26 cellular contexts compared by ENCODE assay signal in genomic region chr11:110172666-110173065, GRCh38.
DNase-seq lines count a peak whose midpoint lies in the region; ATAC-seq, FAIRE-seq and TF ChIP-seq lines count a peak whose summit lies in the region.
"Had no signal": no experiment of that assay in that cellular context is flagged by ENCODE, and none has a peak within 500 bp of the region (broad histone marks: within the 10 kb centered on the region; RNA-seq: fewer than 3 reads in every experiment).

No MANE protein-coding gene starts in this region.

- H3K4me2 ChIP-seq in GM23338 = peak overlapping the region; percentile 20; the same call in 1 of the 2 replicates
- H3K4me2 ChIP-seq in K562 (ENCODE audit: insufficient read depth, low read length) = no peak overlapping the region
- H3K4me2 ChIP-seq: A549; BLaER1 treated with 17β-estradiol and CSF1 and Interleukin-3, amounts not matched to agents 10 nM and 100 nM; KMS-11; PC-9; SK-N-SH had no signal

- ATAC-seq in GM23338 (no peak), K562 (no peak)
- ATAC-seq: A549, HepG2 had no signal

- H3K9ac ChIP-seq in K562 (ENCODE audit: insufficient read depth in 1 of 2, low read depth in 2 of 2, low read length in 2 of 2) = no peak overlapping the region
- H3K9ac ChIP-seq: BLaER1 treated with 17β-estradiol and CSF1 and Interleukin-3, amounts not matched to agents 10 nM and 100 nM; KMS-11; SK-N-SH had no signal

- H3K27ac ChIP-seq in ACC112 (ENCODE audit: low read depth, low read length) (peak overlapping the region; percentile 87), GM23338 (ENCODE audit: low read depth) (no peak overlapping the region), K562 (ENCODE audit: extremely low read depth, low read depth, low read length) (no peak overlapping the region), sigmoid colon (no peak overlapping the region)
- H3K27ac ChIP-seq: BLaER1 treated with 17β-estradiol and CSF1 and Interleukin-3, amounts not matched to agents 10 nM and 100 nM; KMS-11; PC-9; RWPE1 had no signal

- FAIRE-seq in K562 (lab: Jason Lieb, UNC) = no peak
- FAIRE-seq: A549, G401.6, GM19239, HepG2 had no signal

- H3K27ac Mint-ChIP-seq in GM23338 = no peak overlapping the region
- H3K27ac Mint-ChIP-seq: CD8-positive, alpha-beta memory T cell had no signal

- DNase-seq in activated CD4-positive, alpha-beta T cell treated with anti-CD3 and anti-CD28 coated beads for 48 hours = peak; percentile 39
- no peak for DNase-seq in activated CD4-positive, alpha-beta T cell treated with anti-CD3 and anti-CD28 coated beads, Interleukin-2, amount 50 U/mL, for 4 hours
- DNase-seq in GM23338 (ENCODE audit: low spot score) (no peak), K562 (ENCODE audit: extremely low read depth in 1 of 4, low spot score in 3 of 4) (peak in 1 of 4 experiments; percentile 28), sigmoid colon (no peak), BE2C (no peak), SKM-1 (lab: John Stamatoyannopoulos, UW; ENCODE audit: unreplicated experiment) (no peak)
- DNase-seq: CD8-positive, alpha-beta memory T cell; H7; MV-4-11; NCI-H1105 treated with DMSO at 0.1 percent for 48 hours; NCI-H2029 treated with DMSO at 0.1 percent for 48 hours; NCI-H226; NCI-H510A treated with DMSO at 0.1 percent for 48 hours; NCI-H748 treated with DMSO at 0.1 percent for 48 hours; PC-9; SIG-M5; SK-N-SH had no signal

- no peak for TF ChIP-seq POLR2A in K562 (conservative IDR thresholded peaks at IDR 0.05)
- TF ChIP-seq POLR2A in sigmoid colon (IDR thresholded peaks at IDR 0.05) = no peak

- no peaks in the 10 kb centered on the region for H3K36me3 Mint-ChIP-seq in GM23338 (ENCODE audit: low read depth)
- H3K36me3 Mint-ChIP-seq: CD8-positive, alpha-beta memory T cell had no signal

- POLR2A ChIA-PET in K562 (lab: Yijun Ruan, JAX) = no interaction called here

- no peaks in the 10 kb centered on the region for H3K9me3 Mint-ChIP-seq in GM23338
- H3K9me3 Mint-ChIP-seq: CD8-positive, alpha-beta memory T cell had no signal

- intact Hi-C loops in K562 (cut with micrococcal nuclease) (loop anchor here (5.0 kb wide), 1 partner anchor 75 kb away; no protein-coding TSS in a partner anchor), sigmoid colon (cut with DNase I) (no loop called here)

- H3K9me1 ChIP-seq in K562 (ENCODE audit: control insufficient read depth, insufficient read depth, low read length) = no peaks in the 10 kb centered on the region

- TF ChIP-seq RAD21 in K562 (CRISPR knock-in tag; conservative IDR thresholded peaks at IDR 0.05 in 1 of 2, IDR thresholded peaks at IDR 0.05 in 1 of 2) = no peak

- H3K27me3 ChIP-seq in ACC112 (ENCODE audit: insufficient read depth, low read length) = no peaks in the 10 kb centered on the region
- peaks cover 10% of the 10 kb centered on the region for H3K27me3 ChIP-seq in GM23338 (ENCODE audit: insufficient read depth)
- H3K27me3 ChIP-seq in K562 (ENCODE audit: control insufficient read depth in 2 of 2, insufficient read depth in 2 of 2, low read length in 2 of 2) = no peaks in the 10 kb centered on the region
- no peaks in the 10 kb centered on the region for H3K27me3 ChIP-seq in sigmoid colon
- H3K27me3 ChIP-seq in BE2C = no peaks in the 10 kb centered on the region
- H3K27me3 ChIP-seq: BLaER1 treated with 17β-estradiol and CSF1 and Interleukin-3, amounts not matched to agents 10 nM and 100 nM had no signal

- H3F3A ChIP-seq in GM23338 (replicated peaks; ENCODE audit: low read depth) = peaks cover 5% of the 10 kb centered on the region; the same call in 1 of the 2 replicates

- H3K9me3 ChIP-seq in K562 (replicated peaks; ENCODE audit: control insufficient read depth, insufficient read depth, low read depth, low read length) = no peaks in the 10 kb centered on the region
- no peaks in the 10 kb centered on the region for H3K9me3 ChIP-seq in sigmoid colon
- no peaks in the 10 kb centered on the region for H3K9me3 ChIP-seq in BE2C
- H3K9me3 ChIP-seq: A549; BLaER1 treated with 17β-estradiol and CSF1 and Interleukin-3, amounts not matched to agents 10 nM and 100 nM; SK-N-SH had no signal

- peaks cover 5% of the 10 kb centered on the region; the same call in 1 of the 2 replicates for H3K9me2 ChIP-seq in GM23338 (ENCODE audit: insufficient read depth)
- H3K9me2 ChIP-seq: SK-N-SH had no signal

- H4K20me1 ChIP-seq in GM23338 (replicated peaks; ENCODE audit: insufficient read depth) = no peaks in the 10 kb centered on the region
- H4K20me1 ChIP-seq in K562 (replicated peaks; ENCODE audit: control insufficient read depth, insufficient read depth, low read length) = no peaks in the 10 kb centered on the region
- H4K20me1 ChIP-seq: BLaER1 treated with 17β-estradiol and CSF1 and Interleukin-3, amounts not matched to agents 10 nM and 100 nM had no signal

- H3K36me3 ChIP-seq in ACC112 (ENCODE audit: insufficient read depth, low read length) (0 out of 2 replicates have a peak, but pooled peaks cover 10% of the 10 kb centered on the region), GM23338 (ENCODE audit: insufficient read depth) (no peaks in the 10 kb centered on the region), K562 (ENCODE audit: control insufficient read depth, insufficient read depth, low read length) (no peaks in the 10 kb centered on the region), sigmoid colon (no peaks in the 10 kb centered on the region), BE2C (no peaks in the 10 kb centered on the region)

- H3K4me1 ChIP-seq in ACC112 (ENCODE audit: control insufficient read depth, insufficient read depth, low read length, unreplicated experiment) (peaks cover 49% of the 10 kb centered on the region), GM23338 (ENCODE audit: insufficient read depth) (peaks cover 40% of the 10 kb centered on the region), K562 (replicated peaks in 1 of 2; ENCODE audit: control insufficient read depth in 2 of 2, insufficient read depth in 2 of 2, low read length in 2 of 2) (no peaks in the 10 kb centered on the region; a peak in 1 of 5 replicates), sigmoid colon (peaks cover 0 to 28% (median 20%) of the 10 kb centered on the region in 4 donors), BE2C (no peaks in the 10 kb centered on the region)

- in situ Hi-C loops in K562 (cut with MboI) = no loop called here

- no peak overlapping the region for H2AFZ ChIP-seq in ACC112 (ENCODE audit: low read length, unreplicated experiment)
- H2AFZ ChIP-seq in GM23338 = no peak overlapping the region
- no peak overlapping the region for H2AFZ ChIP-seq in K562 (ENCODE audit: low read depth, low read length)
- H2AFZ ChIP-seq: PC-9 had no signal

- TF ChIP-seq CTCF in GM23338 (conservative IDR thresholded peaks at IDR 0.05; ENCODE audit: low read depth in 2 of 2) (no peak), K562 (IDR thresholded peaks at IDR 0.05 in 2 of 3, conservative IDR thresholded peaks at IDR 0.05 in 1 of 3; ENCODE audit: insufficient read depth in 2 of 3, low read depth in 1 of 3, low read length in 3 of 3) (no peak), sigmoid colon (IDR thresholded peaks at IDR 0.05) (no peak), BE2C (IDR thresholded peaks at IDR 0.05; ENCODE audit: low read depth, low read length) (no peak)

- TF ChIP-seq EP300 in K562 (IDR thresholded peaks at IDR 0.05; ENCODE audit: low read length) = no peak
- no peak for TF ChIP-seq EP300 in sigmoid colon (IDR thresholded peaks at IDR 0.05)

- H3K79me2 ChIP-seq in ACC112 (ENCODE audit: control insufficient read depth, insufficient read depth, low read length, unreplicated experiment) = peaks cover under 1% of the 10 kb centered on the region
- H3K79me2 ChIP-seq in GM23338 (replicated peaks; ENCODE audit: insufficient read depth) = no peaks in the 10 kb centered on the region
- no peaks in the 10 kb centered on the region for H3K79me2 ChIP-seq in K562 (ENCODE audit: control insufficient read depth, insufficient read depth, low read length)

- BruUV-seq in K562 (replicated peaks; lab: Mats Ljungman, UMichigan) = no TSS peak

- no peak overlapping the region for H3K4me3 Mint-ChIP-seq in GM23338
- H3K4me3 Mint-ChIP-seq: CD8-positive, alpha-beta memory T cell had no signal

- H3K4me3 ChIP-seq in ACC112 (ENCODE audit: low read depth, low read length) (no peak overlapping the region), GM23338 (no peak overlapping the region), K562 (no peak overlapping the region), sigmoid colon (no peak overlapping the region), BE2C (ENCODE audit: low read depth, low read length) (no peak overlapping the region)
- H3K4me3 ChIP-seq: A549; BLaER1 treated with 17β-estradiol and CSF1 and Interleukin-3, amounts not matched to agents 10 nM and 100 nM; PC-9 had no signal

- CTCF ChIA-PET in K562 (lab: Yijun Ruan, JAX; ENCODE audit: low intra/inter-chr PET ratio) = no interaction called here

- H3K27me3 Mint-ChIP-seq in GM23338 (ENCODE audit: insufficient read depth, low read depth, poor library complexity) = peaks cover 4% of the 10 kb centered on the region

- H3K4me1 Mint-ChIP-seq in GM23338 = peaks cover 44% of the 10 kb centered on the region

- WGBS in K562 (ENCODE audit: insufficient coverage, low coverage, missing lambda C conversion rate) = 36% methylated on average over 10 of the region's 10 CpGs
- WGBS in sigmoid colon, 2 donors = 83 to 95% methylated on average over 10 of the region's 10 CpGs

TF ChIP-seq in GM23338, 12 proteins besides CTCF, POLR2A, EP300 and RAD21 (continues in another document):
- TF ChIP-seq POLR2AphosphoS5 (IDR thresholded peaks at IDR 0.05; ENCODE audit: low read depth) (no peak), ZNF114 (CRISPR knock-in tag; IDR thresholded peaks at IDR 0.05) (no peak), STAT1 (IDR thresholded peaks at IDR 0.05; ENCODE audit: unreplicated experiment) (no peak), EZH2phosphoT487 (IDR thresholded peaks at IDR 0.05; ENCODE audit: unreplicated experiment) (no peak), CREB1 (CRISPR knock-in tag; IDR thresholded peaks at IDR 0.05; ENCODE audit: low read depth) (no peak)

TF ChIP-seq in K562, 482 proteins besides CTCF, POLR2A, EP300 and RAD21:
- TF ChIP-seq EGR1 (conservative IDR thresholded peaks at IDR 0.05) = peak; percentile 78
- TF ChIP-seq RBM15 (IDR thresholded peaks at IDR 0.05; ENCODE audit: insufficient read depth, low read length) = no peak
TF ChIP-seq in K562: peak in this region for 1.
